In the genomic region with DNA sequence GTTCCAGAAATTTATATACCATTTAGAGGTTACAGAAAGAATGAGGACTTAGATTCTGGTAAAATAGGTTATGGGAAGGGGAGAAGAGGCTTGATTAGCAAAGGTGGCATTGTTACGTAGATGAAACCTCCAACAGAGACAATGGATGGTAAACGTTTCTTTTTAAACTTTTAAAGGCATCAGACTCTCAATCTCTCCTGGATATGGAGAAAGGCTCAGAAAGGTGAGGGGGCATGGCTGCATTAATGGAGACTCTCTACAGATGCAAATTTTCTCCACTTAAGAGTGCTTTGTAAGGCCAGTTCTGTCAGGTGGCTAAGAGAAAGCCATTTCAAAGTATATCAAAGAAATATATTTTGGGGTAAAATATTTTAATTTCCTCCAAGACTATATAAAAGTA, we compare ENCODE assay signal across 19 cellular contexts.
"Had no signal": no experiment of that assay in that cellular context is flagged by ENCODE, and none has a peak within 500 bp of the region (broad histone marks: within the 10 kb centered on the region; RNA-seq: fewer than 3 reads in every experiment).

No MANE protein-coding gene starts in this region.

- H3K4me1 ChIP-seq: neural progenitor cell, right atrium auricular region, tibial artery, uterus had no signal

- H3K9ac ChIP-seq: neural progenitor cell had no signal

- H3K27me3 ChIP-seq: cardiac muscle cell, neural progenitor cell, right atrium auricular region, tibial artery, uterus had no signal

- H3K27ac ChIP-seq: cardiac muscle cell, neural progenitor cell, right atrium auricular region, tibial artery, uterus, VCaP had no signal

- DNase-seq: activated CD4-positive, alpha-beta T cell treated with anti-CD3 and anti-CD28 coated beads for 1 hour; activated naive CD4-positive, alpha-beta T cell treated with Interleukin-2 at 50 U/mL for 16 hours; activated naive CD8-positive, alpha-beta T cell treated with anti-CD3 and anti-CD28 coated beads, Interleukin-2, amount 10 ng/mL, durations not matched to agents 7 days and 5 days; amygdala; effector memory CD4-positive, alpha-beta T cell; stimulated activated CD4-positive, alpha-beta T cell treated with anti-CD3 and anti-CD28 coated beads, Interleukin-12 subunit alpha, Interleukin-12 subunit beta, amount 100 ng/mL, for 4 hours; stimulated activated CD4-positive, alpha-beta T cell treated with anti-CD3 and anti-CD28 coated beads, Interleukin-1b, Interleukin-23, amount 100 ng/mL, for 48 hours; stimulated activated CD8-positive, alpha-beta memory T cell treated with anti-CD3 and anti-CD28 coated beads, Interleukin-4, amount 100 ng/mL, for 48 hours; stimulated activated naive CD8-positive, alpha-beta T cell treated with anti-CD3 and anti-CD28 coated beads, Interleukin-15, Interleukin-2, amounts not matched to agents 100 U/mL and 50 U/mL, for 24 hours; substantia nigra; tibial artery; uterus had no signal

- H3K9me3 ChIP-seq: right atrium auricular region, tibial artery, uterus had no signal

- H3K27ac Mint-ChIP-seq: activated naive CD8-positive, alpha-beta T cell treated with anti-CD3 and anti-CD28 coated beads, Interleukin-2, amount 10 ng/mL, durations not matched to agents 7 days and 5 days; dendritic cell treated with granulocyte-macrophage colony-stimulating factor and Interleukin-4, amounts not matched to agents 40 ng/mL and 50 ng/mL, for 4 days; memory B cell; neural progenitor cell; progenitor cell of endocrine pancreas had no signal

- H3K9me3 Mint-ChIP-seq: memory B cell, neural progenitor cell had no signal

- H3K36me3 ChIP-seq: cardiac muscle cell, neural progenitor cell, right atrium auricular region, tibial artery, uterus had no signal

- H3K4me2 ChIP-seq: neural progenitor cell had no signal

- H3K4me1 Mint-ChIP-seq: memory B cell, neural progenitor cell had no signal

- H3K4me3 Mint-ChIP-seq: dendritic cell treated with granulocyte-macrophage colony-stimulating factor and Interleukin-4, amounts not matched to agents 40 ng/mL and 50 ng/mL, for 4 days; memory B cell; neural progenitor cell had no signal

- H3K36me3 Mint-ChIP-seq: memory B cell, neural progenitor cell had no signal

- H3K4me3 ChIP-seq: cardiac muscle cell, neural progenitor cell, right atrium auricular region, tibial artery, uterus had no signal
